9 cellular contexts compared by ENCODE assay signal in genomic region chr3:31468433-31468832, GRCh38.
"Had no signal": no experiment of that assay in that cellular context is flagged by ENCODE, and none has a peak within 500 bp of the region (broad histone marks: within the 10 kb centered on the region; RNA-seq: fewer than 3 reads in every experiment).

No MANE protein-coding gene starts in this region.

- H3K9me3 Mint-ChIP-seq: GM23338, H9, HFFc6 had no signal

- H3K9ac ChIP-seq: GM23248 had no signal

- H3K4me3 ChIP-seq: GM23248, GM23338, HAP-1 had no signal

- H3K27ac Mint-ChIP-seq: GM23338, H9, HFFc6 had no signal

- ATAC-seq: GM23338, HCT116 had no signal

- H3K36me3 ChIP-seq: HAP-1 had no signal

- H3K27ac ChIP-seq: GM23248 had no signal

- H3K4me2 ChIP-seq: GM23338 had no signal

- DNase-seq: GM23248, GOT3, H7, H9, HCEC 1CT, HFFc6 had no signal

- H3K4me3 Mint-ChIP-seq: GM23338, H9, HFFc6 had no signal
